Comparison of ENCODE assay signal across 37 cellular contexts in the genomic region with DNA sequence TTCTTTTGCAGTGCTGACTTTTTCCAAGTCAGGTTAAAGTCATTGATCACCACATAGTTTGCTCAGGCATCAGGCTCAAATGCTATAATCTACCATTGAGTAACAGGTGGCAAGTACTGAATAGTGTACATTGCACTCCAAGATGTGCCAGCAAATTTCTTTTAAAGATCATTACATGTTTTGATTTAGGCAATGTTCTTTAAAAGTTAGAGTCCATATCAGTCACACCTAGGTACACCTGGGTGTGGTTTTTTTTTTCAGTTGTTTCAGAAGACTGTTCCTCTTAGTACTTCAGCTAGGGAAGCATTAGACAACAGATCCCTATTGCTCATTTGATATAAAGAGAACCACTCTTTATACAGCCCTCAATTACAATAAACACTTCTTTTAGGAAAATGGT.
"Had no signal": no experiment of that assay in that cellular context is flagged by ENCODE, and none has a peak within 500 bp of the region (broad histone marks: within the 10 kb centered on the region; RNA-seq: fewer than 3 reads in every experiment).

No MANE protein-coding gene starts in this region.

- ATAC-seq: activated CD8-positive, alpha-beta T cell treated with anti-CD3 and anti-CD28 coated beads for 36 hours; activated naive CD4-positive, alpha-beta T cell treated with anti-CD3 and anti-CD28 coated beads, Interleukin-2, amount 50 U/mL, for 72 hours; activated T-cell treated with anti-CD3 and anti-CD28 coated beads, Interleukin-2, amount 50 U/mL, for 4 hours; activated T-cell treated with anti-CD3 and anti-CD28 coated beads, Interleukin-2, amount 50 U/mL, for 72 hours; activated T-helper 17 cell treated with anti-CD3 and anti-CD28 coated beads, Interleukin-2, amount 50 U/mL, for 72 hours; body of pancreas had no signal

- H3K4me3 Mint-ChIP-seq: activated B cell treated with CpG ODN at 0.5 μM for 24 hours; activated CD4-positive, alpha-beta memory T cell treated with anti-CD3 and anti-CD28 coated beads for 36 hours; activated CD4-positive, alpha-beta T cell treated with anti-CD3 and anti-CD28 coated beads, Interleukin-2, amount 10 ng/mL, durations not matched to agents 24 days and 14 days; activated CD8-positive, alpha-beta T cell treated with anti-CD3 and anti-CD28 coated beads for 36 hours; activated naive CD4-positive, alpha-beta T cell treated with anti-CD3 and anti-CD28 coated beads for 36 hours; activated naive CD8-positive, alpha-beta T cell treated with anti-CD3 and anti-CD28 coated beads for 36 hours; activated T-cell treated with anti-CD3 and anti-CD28 coated beads, Interleukin-2, amount 50 U/mL, for 4 hours; activated T-cell treated with anti-CD3 and anti-CD28 coated beads, Interleukin-2, amount 50 U/mL, for 72 hours; activated T-helper 1 cell treated with anti-CD3 and anti-CD28 coated beads, Interleukin-12 subunit alpha, Interleukin-12 subunit beta, Interleukin-2, Interleukin-4 antibody, amounts not matched to agents 30 ng/mL and 10 ng/mL and 1 ng/mL, durations not matched to agents 14 hours and 24 hours and 36 hours; activated T-helper 17 cell treated with anti-CD3 and anti-CD28 coated beads, Interleukin-2, amount 50 U/mL, for 72 hours; T-helper 1 cell treated with Interleukin-12 subunit alpha and Interleukin-12 subunit beta and Interleukin-4 antibody, amounts not matched to agents 30 μg/mL and 1 μg/mL, for 36 hours; T-helper 2 cell treated with Interferon-gamma antibody and Interleukin-4, amounts not matched to agents 5 μg/mL and 100 μg/mL, for 36 hours had no signal

- H3K4me1 ChIP-seq: adrenal gland, body of pancreas, breast epithelium had no signal

- H3K27me3 Mint-ChIP-seq: activated B cell treated with CpG ODN at 0.5 μM for 24 hours; activated CD4-positive, alpha-beta memory T cell treated with anti-CD3 and anti-CD28 coated beads for 36 hours; activated CD8-positive, alpha-beta T cell treated with anti-CD3 and anti-CD28 coated beads for 36 hours; activated naive CD8-positive, alpha-beta T cell treated with anti-CD3 and anti-CD28 coated beads for 36 hours; activated T-helper 17 cell treated with anti-CD3 and anti-CD28 coated beads, Interleukin-2, amount 50 U/mL, for 72 hours had no signal

- H3K27ac Mint-ChIP-seq: activated B cell treated with CpG ODN at 0.5 μM for 24 hours; activated CD4-positive, alpha-beta memory T cell treated with anti-CD3 and anti-CD28 coated beads for 36 hours; activated CD4-positive, alpha-beta T cell treated with anti-CD3 and anti-CD28 coated beads, Interleukin-2, amount 10 ng/mL, durations not matched to agents 24 days and 14 days; activated CD8-positive, alpha-beta T cell treated with anti-CD3 and anti-CD28 coated beads for 36 hours; activated naive CD4-positive, alpha-beta T cell treated with anti-CD3 and anti-CD28 coated beads for 36 hours; activated naive CD4-positive, alpha-beta T cell treated with anti-CD3 and anti-CD28 coated beads, Interleukin-2, amount 50 U/mL, for 72 hours; activated naive CD8-positive, alpha-beta T cell treated with anti-CD3 and anti-CD28 coated beads for 36 hours; activated T-cell treated with anti-CD3 and anti-CD28 coated beads, Interleukin-2, amount 50 U/mL, for 72 hours; activated T-helper 1 cell treated with anti-CD3 and anti-CD28 coated beads, Interleukin-12 subunit alpha, Interleukin-12 subunit beta, Interleukin-2, Interleukin-4 antibody, amounts not matched to agents 30 ng/mL and 10 ng/mL and 1 ng/mL, durations not matched to agents 14 hours and 24 hours and 36 hours; activated T-helper 17 cell treated with anti-CD3 and anti-CD28 coated beads, Interleukin-2, amount 50 U/mL, for 72 hours; T-helper 1 cell treated with Interleukin-12 subunit alpha and Interleukin-12 subunit beta and Interleukin-4 antibody, amounts not matched to agents 30 μg/mL and 1 μg/mL, for 36 hours; T-helper 2 cell treated with Interferon-gamma antibody and Interleukin-4, amounts not matched to agents 5 μg/mL and 100 μg/mL, for 36 hours had no signal

- DNase-seq: activated B cell treated with CpG ODN at 0.5 μM for 24 hours; activated CD4-positive, alpha-beta memory T cell treated with anti-CD3 and anti-CD28 coated beads for 36 hours; activated CD4-positive, alpha-beta T cell treated with anti-CD3 and anti-CD28 coated beads for 4 hours; activated CD4-positive, alpha-beta T cell treated with anti-CD3 and anti-CD28 coated beads, Interleukin-2, amount 10 ng/mL, durations not matched to agents 24 days and 14 days; activated CD4-positive, alpha-beta T cell treated with anti-CD3 and anti-CD28 coated beads, Interleukin-2, amount 50 U/mL, for 1 hour; activated CD4-positive, alpha-beta T cell treated with anti-CD3 and anti-CD28 coated beads, Interleukin-2, amount 50 U/mL, for 4 hours; activated CD4-positive, CD25-positive, alpha-beta regulatory T cell treated with anti-CD3 and anti-CD28 coated beads, Interleukin-2, amount 50 U/mL, for 72 hours; activated CD8-positive, alpha-beta memory T cell treated with anti-CD3 and anti-CD28 coated beads, Interleukin-2, amount 50 U/mL, for 4 hours; activated CD8-positive, alpha-beta T cell treated with anti-CD3 and anti-CD28 coated beads for 36 hours; activated effector memory CD4-positive, alpha-beta T cell treated with anti-CD3 and anti-CD28 coated beads, Interleukin-2, amount 50 U/mL, for 16 hours; activated gamma-delta T cell treated with Interleukin-2 at 50 U/mL for 16 hours; activated naive CD4-positive, alpha-beta T cell; activated naive CD4-positive, alpha-beta T cell treated with anti-CD3 and anti-CD28 coated beads for 36 hours; activated naive CD4-positive, alpha-beta T cell treated with anti-CD3 and anti-CD28 coated beads, Interleukin-2, amount 50 U/mL, for 16 hours; activated naive CD8-positive, alpha-beta T cell treated with anti-CD3 and anti-CD28 coated beads for 36 hours; activated T-cell treated with anti-CD3 and anti-CD28 coated beads for 4 hours; activated T-cell treated with anti-CD3 and anti-CD28 coated beads, Interleukin-2, amount 50 U/mL, for 1 hour; activated T-cell treated with anti-CD3 and anti-CD28 coated beads, Interleukin-2, amount 50 U/mL, for 4 hours; activated T-cell treated with anti-CD3 and anti-CD28 coated beads, Interleukin-2, amount 50 U/mL, for 72 hours; adrenal gland; amniotic stem cell; aorta; body of pancreas; brain microvascular endothelial cell; central memory CD4-positive, alpha-beta T cell; T-helper 1 cell; T-helper 2 cell; T-helper 9 cell had no signal

- H3K27me3 ChIP-seq: adrenal gland, body of pancreas, brain microvascular endothelial cell, breast epithelium had no signal

- H3K27ac ChIP-seq: adrenal gland, body of pancreas, brain microvascular endothelial cell, breast epithelium, VCaP had no signal

- H3K9me3 Mint-ChIP-seq: activated B cell treated with CpG ODN at 0.5 μM for 24 hours; activated CD4-positive, alpha-beta memory T cell treated with anti-CD3 and anti-CD28 coated beads for 36 hours; activated CD4-positive, alpha-beta T cell treated with anti-CD3 and anti-CD28 coated beads, Interleukin-2, amount 10 ng/mL, durations not matched to agents 24 days and 14 days; activated CD8-positive, alpha-beta T cell treated with anti-CD3 and anti-CD28 coated beads for 36 hours; activated naive CD4-positive, alpha-beta T cell treated with anti-CD3 and anti-CD28 coated beads for 36 hours; activated naive CD4-positive, alpha-beta T cell treated with anti-CD3 and anti-CD28 coated beads, Interleukin-2, amount 50 U/mL, for 72 hours; activated naive CD8-positive, alpha-beta T cell treated with anti-CD3 and anti-CD28 coated beads for 36 hours; activated T-cell treated with anti-CD3 and anti-CD28 coated beads, Interleukin-2, amount 50 U/mL, for 4 hours; activated T-cell treated with anti-CD3 and anti-CD28 coated beads, Interleukin-2, amount 50 U/mL, for 72 hours; activated T-helper 1 cell treated with anti-CD3 and anti-CD28 coated beads, Interleukin-12 subunit alpha, Interleukin-12 subunit beta, Interleukin-2, Interleukin-4 antibody, amounts not matched to agents 30 ng/mL and 10 ng/mL and 1 ng/mL, durations not matched to agents 14 hours and 24 hours and 36 hours; activated T-helper 17 cell treated with anti-CD3 and anti-CD28 coated beads, Interleukin-2, amount 50 U/mL, for 72 hours; T-helper 1 cell treated with Interleukin-12 subunit alpha and Interleukin-12 subunit beta and Interleukin-4 antibody, amounts not matched to agents 30 μg/mL and 1 μg/mL, for 36 hours; T-helper 2 cell treated with Interferon-gamma antibody and Interleukin-4, amounts not matched to agents 5 μg/mL and 100 μg/mL, for 36 hours had no signal

- H3K4me3 ChIP-seq: adrenal gland, body of pancreas, breast epithelium had no signal

- H3K9me3 ChIP-seq: adrenal gland, body of pancreas, breast epithelium had no signal

- H3K36me3 Mint-ChIP-seq: activated CD4-positive, alpha-beta memory T cell treated with anti-CD3 and anti-CD28 coated beads for 36 hours; activated naive CD4-positive, alpha-beta T cell treated with anti-CD3 and anti-CD28 coated beads, Interleukin-2, amount 50 U/mL, for 72 hours; activated naive CD8-positive, alpha-beta T cell treated with anti-CD3 and anti-CD28 coated beads for 36 hours had no signal

- FAIRE-seq: astrocyte, TTC549 had no signal

- H3K36me3 ChIP-seq: adrenal gland, brain microvascular endothelial cell, breast epithelium had no signal

- H3K4me1 Mint-ChIP-seq: activated B cell treated with CpG ODN at 0.5 μM for 24 hours; activated T-helper 17 cell treated with anti-CD3 and anti-CD28 coated beads, Interleukin-2, amount 50 U/mL, for 72 hours had no signal
